Comparison of ENCODE assay signal across 8 cellular contexts in genomic region chr20:12207875-12208274, GRCh38.
DNase-seq lines count a peak whose midpoint lies in the region; ATAC-seq and TF ChIP-seq lines count a peak whose summit lies in the region.

No MANE protein-coding gene starts in this region.

- H3K4me3 ChIP-seq in PC-3 (ENCODE audit: low read length), result no peak overlapping the region
- no peak overlapping the region for H3K4me3 ChIP-seq in foreskin fibroblast (ENCODE audit: low read depth in 1 of 2, low read length in 2 of 2)

- DNase-seq in stimulated activated naive CD8-positive, alpha-beta T cell treated with anti-CD3 and anti-CD28 coated beads, Interleukin-15, Interleukin-2, amounts not matched to agents 100 U/mL and 50 U/mL, for 24 hours, result peak; percentile 6
- no peak for DNase-seq in stimulated activated naive CD8-positive, alpha-beta T cell treated with anti-CD3 and anti-CD28 coated beads, Interleukin-15, amount 100 ng/mL, for 72 hours
- peak; percentile 82 for DNase-seq in PC-3
- DNase-seq in foreskin fibroblast, result peak; percentile 7 to 61
- no peak for DNase-seq in type B pancreatic cell (ENCODE audit: extremely low spot score, unreplicated experiment)
- no peak for DNase-seq in cerebellum (ENCODE audit: low spot score)
- DNase-seq in activated CD4-positive, alpha-beta T cell treated with anti-CD3 and anti-CD28 coated beads, Interleukin-2, amount 10 ng/mL, durations not matched to agents 7 days and 5 days, result no peak

- ATAC-seq in stimulated activated naive CD8-positive, alpha-beta T cell treated with anti-CD3 and anti-CD28 coated beads, Interleukin-15, Interleukin-2, amounts not matched to agents 100 U/mL and 50 U/mL, for 24 hours, result no peak
- ATAC-seq in stimulated activated naive CD8-positive, alpha-beta T cell treated with anti-CD3 and anti-CD28 coated beads, Interleukin-15, amount 100 ng/mL, for 72 hours, result no peak
- ATAC-seq in PC-3, result peak; percentile 37; the same call in 1 of the 2 replicates
- no peak for ATAC-seq in HG03039 (IDR thresholded peaks at IDR 0.05; ENCODE audit: unreplicated experiment)

- no peaks in the 10 kb centered on the region for H3K9me3 ChIP-seq in PC-3 (ENCODE audit: low read length)

- no peak overlapping the region for H3K4me2 ChIP-seq in PC-3 (ENCODE audit: low read length)

- H3K79me2 ChIP-seq in PC-3 (ENCODE audit: low read length), result no peaks in the 10 kb centered on the region

- H3K9ac ChIP-seq in PC-3 (ENCODE audit: low read length), result no peak overlapping the region

- no peaks in the 10 kb centered on the region for H3K9me3 Mint-ChIP-seq in stimulated activated naive CD8-positive, alpha-beta T cell treated with anti-CD3 and anti-CD28 coated beads, Interleukin-15, amount 100 ng/mL, for 72 hours
- H3K9me3 Mint-ChIP-seq in type B pancreatic cell, result peaks cover 9% of the 10 kb centered on the region
- H3K9me3 Mint-ChIP-seq in activated CD4-positive, alpha-beta T cell treated with anti-CD3 and anti-CD28 coated beads, Interleukin-2, amount 10 ng/mL, durations not matched to agents 7 days and 5 days, result no peaks in the 10 kb centered on the region

- H3K4me3 Mint-ChIP-seq in stimulated activated naive CD8-positive, alpha-beta T cell treated with anti-CD3 and anti-CD28 coated beads, Interleukin-15, amount 100 ng/mL, for 72 hours, result no peak overlapping the region
- H3K4me3 Mint-ChIP-seq in type B pancreatic cell, result no peak overlapping the region
- H3K4me3 Mint-ChIP-seq in activated CD4-positive, alpha-beta T cell treated with anti-CD3 and anti-CD28 coated beads, Interleukin-2, amount 10 ng/mL, durations not matched to agents 7 days and 5 days, result no peak overlapping the region

- 0 out of 2 replicates have a peak, but pooled peaks cover 4% of the 10 kb centered on the region for H3K27me3 ChIP-seq in PC-3 (ENCODE audit: low read length)

- no peaks in the 10 kb centered on the region for H3F3A ChIP-seq in PC-3 (ENCODE audit: low read length, unreplicated experiment)

- H3K9me2 ChIP-seq in PC-3 (replicated peaks; ENCODE audit: low read length), result no peaks in the 10 kb centered on the region

- TF ChIP-seq CTCF in PC-3 (conservative IDR thresholded peaks at IDR 0.05; ENCODE audit: low read depth, low read length) (peak; percentile 79), foreskin fibroblast (IDR thresholded peaks at IDR 0.05; ENCODE audit: low read depth, low read length) (peak; percentile 79), type B pancreatic cell (conservative IDR thresholded peaks at IDR 0.05) (peak; percentile 74)

- no peak overlapping the region for H2AFZ ChIP-seq in PC-3 (ENCODE audit: low read length)

- POLR2A ChIA-PET in PC-3 (lab: Charles Lee; ENCODE audit: unreplicated experiment), result no interaction called here
- POLR2A ChIA-PET in activated CD4-positive, alpha-beta T cell treated with anti-CD3 and anti-CD28 coated beads, Interleukin-2, amount 10 ng/mL, durations not matched to agents 7 days and 5 days (lab: Charles Lee), result no interaction called here

- H3K4me1 ChIP-seq in PC-3 (ENCODE audit: insufficient read depth, low read length), result no peaks in the 10 kb centered on the region

- CTCF ChIA-PET in PC-3 (lab: Charles Lee), result no interaction called here
- CTCF ChIA-PET in activated CD4-positive, alpha-beta T cell treated with anti-CD3 and anti-CD28 coated beads, Interleukin-2, amount 10 ng/mL, durations not matched to agents 7 days and 5 days (lab: Charles Lee), result no interaction called here

- no peaks in the 10 kb centered on the region for H3K27me3 Mint-ChIP-seq in stimulated activated naive CD8-positive, alpha-beta T cell treated with anti-CD3 and anti-CD28 coated beads, Interleukin-15, amount 100 ng/mL, for 72 hours
- H3K27me3 Mint-ChIP-seq in type B pancreatic cell, result no peaks in the 10 kb centered on the region
- no peaks in the 10 kb centered on the region for H3K27me3 Mint-ChIP-seq in activated CD4-positive, alpha-beta T cell treated with anti-CD3 and anti-CD28 coated beads, Interleukin-2, amount 10 ng/mL, durations not matched to agents 7 days and 5 days

- H3K36me3 ChIP-seq in PC-3 (ENCODE audit: low read depth, low read length), result no peaks in the 10 kb centered on the region

- BruUV-seq in PC-3 (replicated peaks; lab: Mats Ljungman, UMichigan), result no TSS peak

- intact Hi-C loops in PC-3 (cut with micrococcal nuclease), result no loop called here

- no peak overlapping the region for H3K27ac Mint-ChIP-seq in stimulated activated naive CD8-positive, alpha-beta T cell treated with anti-CD3 and anti-CD28 coated beads, Interleukin-15, amount 100 ng/mL, for 72 hours
- H3K27ac Mint-ChIP-seq in type B pancreatic cell, result no peak overlapping the region
- H3K27ac Mint-ChIP-seq in activated CD4-positive, alpha-beta T cell treated with anti-CD3 and anti-CD28 coated beads, Interleukin-2, amount 10 ng/mL, durations not matched to agents 7 days and 5 days, result no peak overlapping the region

- H3K36me3 Mint-ChIP-seq in type B pancreatic cell, result no peaks in the 10 kb centered on the region
- no peaks in the 10 kb centered on the region for H3K36me3 Mint-ChIP-seq in activated CD4-positive, alpha-beta T cell treated with anti-CD3 and anti-CD28 coated beads, Interleukin-2, amount 10 ng/mL, durations not matched to agents 7 days and 5 days (ENCODE audit: low read depth)

- no peak overlapping the region for H3K27ac ChIP-seq in PC-3 (ENCODE audit: low read length)

- no peaks in the 10 kb centered on the region for H4K20me1 ChIP-seq in PC-3 (ENCODE audit: low read length)

- H3K4me1 Mint-ChIP-seq in stimulated activated naive CD8-positive, alpha-beta T cell treated with anti-CD3 and anti-CD28 coated beads, Interleukin-15, amount 100 ng/mL, for 72 hours, result no peaks in the 10 kb centered on the region
- H3K4me1 Mint-ChIP-seq in type B pancreatic cell (ENCODE audit: unreplicated experiment), result peaks cover 4% of the 10 kb centered on the region
- no peaks in the 10 kb centered on the region for H3K4me1 Mint-ChIP-seq in activated CD4-positive, alpha-beta T cell treated with anti-CD3 and anti-CD28 coated beads, Interleukin-2, amount 10 ng/mL, durations not matched to agents 7 days and 5 days

Comparison
In these comparisons a context has a peak if more than half of its experiments do, and no peak if none do; other contexts are left out.
1. DNase-seq: peak in stimulated activated naive CD8-positive, alpha-beta T cell treated with anti-CD3 and anti-CD28 coated beads, Interleukin-15, Interleukin-2, amounts not matched to agents 100 U/mL and 50 U/mL, for 24 hours (single experiment), PC-3 (single experiment) and foreskin fibroblast (2 of 2); none in stimulated activated naive CD8-positive, alpha-beta T cell treated with anti-CD3 and anti-CD28 coated beads, Interleukin-15, amount 100 ng/mL, for 72 hours (0 of 2), type B pancreatic cell (single experiment), cerebellum (single experiment) and activated CD4-positive, alpha-beta T cell treated with anti-CD3 and anti-CD28 coated beads, Interleukin-2, amount 10 ng/mL, durations not matched to agents 7 days and 5 days (single experiment).
2. Peak in every context shown above with its lines, with median percentiles within 50 percentile points of each other: CTCF ChIP-seq.